In the genomic region with DNA sequence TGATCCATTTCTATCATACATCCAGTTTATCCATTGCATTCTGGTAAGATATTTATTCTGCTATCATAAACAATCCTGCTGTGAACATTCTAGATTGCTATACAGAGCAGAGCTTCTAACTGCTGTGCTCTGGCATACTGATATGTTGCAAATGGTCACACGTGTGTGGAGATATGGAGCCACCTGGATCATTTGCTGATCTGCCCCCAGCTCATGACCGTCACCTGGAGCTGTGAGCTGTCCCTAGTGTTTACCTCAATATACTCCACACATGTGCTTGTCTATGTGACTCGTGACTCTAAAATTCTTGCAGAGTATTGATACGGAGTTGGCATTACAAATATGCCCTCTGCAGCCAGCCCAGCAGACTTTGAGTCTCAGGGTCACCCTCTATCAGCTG, we compare ENCODE assay signal across 28 cellular contexts.
"Had no signal": no experiment of that assay in that cellular context is flagged by ENCODE, and none has a peak within 500 bp of the region (broad histone marks: within the 10 kb centered on the region; RNA-seq: fewer than 3 reads in every experiment).

No MANE protein-coding gene starts in this region.

- ATAC-seq: Panc1, Right ventricle myocardium inferior, SK-N-SH treated with all-trans-retinoic acid at 6 μM for 48 hours, T-cell had no signal

- H3K9me3 ChIP-seq: SJCRH30 had no signal

- H3K4me2 ChIP-seq: PC-9 had no signal

- H2AFZ ChIP-seq: PC-9 had no signal

- H3K27me3 ChIP-seq: SJCRH30 had no signal

- DNase-seq: MM.1S, MV-4-11, NCI-H1092, NCI-H1105, NCI-H1417 treated with DMSO at 0.1 percent for 48 hours, NCI-H1436 treated with DMSO at 0.1 percent for 48 hours, NCI-H1694 treated with DMSO at 0.1 percent for 48 hours, NCI-H187 treated with DMSO at 0.1 percent for 48 hours, NCI-H2029, NCI-H2081, NCI-H2227 treated with DMSO at 0.1 percent for 48 hours, NCI-H345, NCI-H446, NCI-H510A treated with DMSO at 0.1 percent for 48 hours, NCI-H524 treated with DMSO at 0.1 percent for 48 hours, NCI-H526 treated with DMSO at 0.1 percent for 48 hours, NCI-H774, PC-9, SHP77, SIG-M5, SJCRH30, T-cell had no signal

- H3K4me3 ChIP-seq: PC-9, SJCRH30, SK-N-MC had no signal

- H3K4me1 ChIP-seq: SJCRH30 had no signal

- FAIRE-seq: RCC 7860 had no signal

- H3K27ac ChIP-seq: PC-9, RWPE1, SJCRH30, SK-N-MC had no signal

- H3K36me3 ChIP-seq: SJCRH30 had no signal
